ENCODE assay signal across 10 cellular contexts in the genomic region with DNA sequence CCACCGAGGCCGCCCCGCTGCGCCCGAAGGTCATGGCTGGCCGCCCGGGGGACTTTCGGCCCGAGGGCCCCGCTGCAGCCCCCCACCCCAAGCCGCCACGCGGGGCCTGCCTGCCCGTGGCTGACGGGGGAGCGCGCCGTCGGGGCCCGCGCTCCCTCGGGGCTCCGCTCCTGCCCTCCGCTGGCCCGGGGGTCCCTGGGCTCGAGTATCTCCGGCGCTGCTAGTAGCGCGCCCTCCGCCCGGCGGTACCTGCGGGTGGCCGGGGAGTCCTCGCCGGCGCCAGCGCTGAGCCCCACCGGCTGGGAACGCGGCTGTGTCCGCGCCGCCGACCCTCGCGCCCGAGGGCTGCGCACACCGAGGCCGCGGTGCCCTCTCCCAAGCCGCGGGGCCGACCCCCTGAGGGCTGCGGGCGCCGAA. TPM values are rescaled to one million over a fixed set of nuclear protein-coding genes. Genes with fewer than 3 reads are reported as not detected.
A peak's percentile ranks its signal among the peaks of the same experiment; 100 is the strongest.
DNase-seq lines count a peak whose midpoint lies in the region; ATAC-seq and TF ChIP-seq lines count a peak whose summit lies in the region.
"Had no signal": no experiment of that assay in that cellular context is flagged by ENCODE, and none has a peak within 500 bp of the region (broad histone marks: within the 10 kb centered on the region; RNA-seq: fewer than 3 reads in every experiment).

No MANE protein-coding gene starts in this region.

- no peaks in the 10 kb centered on the region for H3K36me3 ChIP-seq in GM23248 (ENCODE audit: low read depth)
- H3K36me3 ChIP-seq in mesodermal cell (ENCODE audit: control insufficient read depth, insufficient read depth, low read length), result no peaks in the 10 kb centered on the region

- H3K4me3 Mint-ChIP-seq in activated T-helper 2 cell treated with anti-CD3 and anti-CD28 coated beads, Interferon-gamma antibody, Interleukin-2, Interleukin-4, amounts not matched to agents 10 μg/mL and 5 μg/mL and 100 μg/mL, durations not matched to agents 14 hours and 24 hours and 36 hours (ENCODE audit: low read depth), result peak overlapping the region; percentile 49

- in situ Hi-C loops in GM23248 (cut with MboI), result no loop called here

- peaks cover 5% of the 10 kb centered on the region; the same call in 1 of the 2 replicates for H3K4me1 ChIP-seq in GM23248 (ENCODE audit: insufficient read depth)
- no peaks in the 10 kb centered on the region for H3K4me1 ChIP-seq in mesodermal cell (ENCODE audit: control insufficient read depth, insufficient read depth, low read length, poor library complexity, severe bottlenecking)

- no peaks in the 10 kb centered on the region for H3K9me3 Mint-ChIP-seq in activated T-helper 2 cell treated with anti-CD3 and anti-CD28 coated beads, Interferon-gamma antibody, Interleukin-2, Interleukin-4, amounts not matched to agents 10 μg/mL and 5 μg/mL and 100 μg/mL, durations not matched to agents 14 hours and 24 hours and 36 hours
- H3K9me3 Mint-ChIP-seq: stimulated activated naive CD8-positive, alpha-beta T cell treated with anti-CD3 and anti-CD28 coated beads, Interleukin-15, Interleukin-2, amounts not matched to agents 100 ng/mL and 50 ng/mL, for 24 hours had no signal

- H3K4me1 Mint-ChIP-seq in activated T-helper 2 cell treated with anti-CD3 and anti-CD28 coated beads, Interferon-gamma antibody, Interleukin-2, Interleukin-4, amounts not matched to agents 10 μg/mL and 5 μg/mL and 100 μg/mL, durations not matched to agents 14 hours and 24 hours and 36 hours (ENCODE audit: low read depth), result peaks cover 8% of the 10 kb centered on the region

- H2AFZ ChIP-seq in GM23248, result peak overlapping the region; percentile 37; the same call in 1 of the 2 replicates

- no peak overlapping the region for H3K9ac ChIP-seq in GM23248

- H3K27me3 Mint-ChIP-seq in activated T-helper 2 cell treated with anti-CD3 and anti-CD28 coated beads, Interferon-gamma antibody, Interleukin-2, Interleukin-4, amounts not matched to agents 10 μg/mL and 5 μg/mL and 100 μg/mL, durations not matched to agents 14 hours and 24 hours and 36 hours (ENCODE audit: low read depth), result peaks cover 34% of the 10 kb centered on the region

- 6 to 8% methylated on average over 25 to 39 of the region's 59 CpGs for WGBS in GM23248 (ENCODE audit: low coverage in 1 of 2, low lambda C conversion rate in 2 of 2, missing lambda C conversion rate in 2 of 2), 2 experiments
- 0 to 1% methylated on average over 39 to 50 of the region's 59 CpGs for WGBS in mesodermal cell (ENCODE audit: insufficient coverage in 2 of 2), 2 experiments

- no peak for ATAC-seq in GM19397 (IDR thresholded peaks at IDR 0.05; ENCODE audit: unreplicated experiment)

- peaks cover 2% of the 10 kb centered on the region for H3K36me3 Mint-ChIP-seq in activated T-helper 2 cell treated with anti-CD3 and anti-CD28 coated beads, Interferon-gamma antibody, Interleukin-2, Interleukin-4, amounts not matched to agents 10 μg/mL and 5 μg/mL and 100 μg/mL, durations not matched to agents 14 hours and 24 hours and 36 hours (ENCODE audit: low read depth)

- TF ChIP-seq CTCF in C4-2B (conservative IDR thresholded peaks at IDR 0.05), result no peak

- peaks cover 26% of the 10 kb centered on the region for H3K27me3 ChIP-seq in GM23248 (replicated peaks; ENCODE audit: insufficient read depth)

- H3K9me2 ChIP-seq in GM23248 (ENCODE audit: insufficient read depth), result no peaks in the 10 kb centered on the region

- intact Hi-C loops in activated T-helper 2 cell treated with anti-CD3 and anti-CD28 coated beads, Interferon-gamma antibody, Interleukin-2, Interleukin-4, amounts not matched to agents 10 μg/mL and 5 μg/mL and 100 μg/mL, durations not matched to agents 14 hours and 24 hours and 36 hours (cut with micrococcal nuclease), result no loop called here

- DNase-seq in GM23248, result no peak
- no peak for DNase-seq in activated T-helper 2 cell treated with anti-CD3 and anti-CD28 coated beads, Interferon-gamma antibody, Interleukin-2, Interleukin-4, amounts not matched to agents 10 μg/mL and 5 μg/mL and 100 μg/mL, durations not matched to agents 14 hours and 24 hours and 36 hours (ENCODE audit: low spot score)
- DNase-seq in activated effector memory CD4-positive, alpha-beta T cell treated with anti-CD3 and anti-CD28 coated beads, Interleukin-2, amount 50 U/mL, for 16 hours, result no peak
- no peak for DNase-seq in activated CD4-positive, CD25-positive, alpha-beta regulatory T cell (lab: John Stamatoyannopoulos, UW)
- DNase-seq in AG20443 (ENCODE audit: low spot score), result no peak

- H3K4me2 ChIP-seq in GM23248 (ENCODE audit: unreplicated experiment), result peak overlapping the region; percentile 88

- H4K20me1 ChIP-seq in GM23248 (ENCODE audit: insufficient read depth), result no peaks in the 10 kb centered on the region

- H3K4me3 ChIP-seq in GM23248 (peak overlapping the region; percentile 70), mesodermal cell (ENCODE audit: extremely low read depth, insufficient read depth, low read length, poor library complexity, severe bottlenecking) (peak overlapping the region; percentile 45)

- H3K27ac Mint-ChIP-seq in activated T-helper 2 cell treated with anti-CD3 and anti-CD28 coated beads, Interferon-gamma antibody, Interleukin-2, Interleukin-4, amounts not matched to agents 10 μg/mL and 5 μg/mL and 100 μg/mL, durations not matched to agents 14 hours and 24 hours and 36 hours, result no peak overlapping the region

- no peaks in the 10 kb centered on the region for H3F3A ChIP-seq in GM23248 (ENCODE audit: insufficient read depth)

- H3K27ac ChIP-seq in C4-2B, result peak overlapping the region; percentile 76
- H3K27ac ChIP-seq in GM23248, result no peak overlapping the region
- no peak overlapping the region for H3K27ac ChIP-seq in mesodermal cell (ENCODE audit: low read depth, low read length, severe bottlenecking)

- H3K9me3 ChIP-seq in GM23248 (ENCODE audit: low read depth) (no peaks in the 10 kb centered on the region), mesodermal cell (ENCODE audit: control insufficient read depth, low read length) (no peaks in the 10 kb centered on the region)

- H3K79me2 ChIP-seq in GM23248 (ENCODE audit: insufficient read depth), result no peaks in the 10 kb centered on the region

RNA-seq across cellular contexts. Expression of gene KCNG3, which starts 0.3 kb away (rescaled TPM):
- total RNA-seq in GM23248 (2014; rRNA removed; shearing (Covaris generic)), result not detected in 2 replicates
- not detected in 2 replicates for polyA plus RNA-seq in GM23248 (2016; fragmentation: Nextera tagmentation; extraction: Ambion mirVana)
- 0.14 and 0.16 TPM in 2 replicates for total RNA-seq in activated T-helper 2 cell treated with anti-CD3 and anti-CD28 coated beads, Interferon-gamma antibody, Interleukin-2, Interleukin-4, amounts not matched to agents 10 μg/mL and 5 μg/mL and 100 μg/mL, durations not matched to agents 14 hours and 24 hours and 36 hours
- 0.07 TPM for polyA plus RNA-seq in mesodermal cell (2013, experiment 1 of 2)
- 0.10 TPM for polyA plus RNA-seq in mesodermal cell (2013, experiment 2 of 2)
- total RNA-seq: dermis microvascular lymphatic vessel endothelial cell had no signal
